ENCODE assay signal across 1 cellular context in genomic region chr18:11149441-11150270, GRCh38.
A peak's percentile ranks its signal among the peaks of the same experiment; 100 is the strongest.
TF ChIP-seq lines count a peak whose summit lies in the region.

Gene PIEZO2 (minus strand): TSS chr18:11149569. CDS start chr18:11148588, 981 bp downstream.

TF ChIP-seq in HepG2, 621 proteins besides CTCF, POLR2A, EP300 and RAD21 (continued from another document and continues in another):
- TF ChIP-seq TFDP2 (CRISPR knock-in tag; IDR thresholded peaks at IDR 0.05), result peak; percentile 88
- TF ChIP-seq POLR2AphosphoS5 (IDR thresholded peaks at IDR 0.05; ENCODE audit: low read depth, low read length), result no peak
- no peak for TF ChIP-seq HHEX (CRISPR knock-in tag; IDR thresholded peaks at IDR 0.05)
- TF ChIP-seq ZEB1 (IDR thresholded peaks at IDR 0.05; ENCODE audit: insufficient replicate concordance, low read depth), result no peak
- no peak for TF ChIP-seq HIC2 (CRISPR knock-in tag; IDR thresholded peaks at IDR 0.05; ENCODE audit: low read depth)
- TF ChIP-seq ATAD3A (CRISPR knock-in tag; IDR thresholded peaks at IDR 0.05), result no peak
- 0 out of 2 replicates have a peak, but pooled peaks have one; percentile 36 for TF ChIP-seq THAP11 (CRISPR knock-in tag; IDR thresholded peaks at IDR 0.05)
- no peak for TF ChIP-seq HNRNPUL1 (IDR thresholded peaks at IDR 0.05; ENCODE audit: low read depth, low read length)
- no peak for TF ChIP-seq ZNF460 (CRISPR knock-in tag; IDR thresholded peaks at IDR 0.05; ENCODE audit: borderline replicate concordance)
- TF ChIP-seq ZNF766 (CRISPR knock-in tag; IDR thresholded peaks at IDR 0.05; ENCODE audit: borderline replicate concordance), result peak; percentile 96; the same call in 1 of the 2 replicates
- no peak for TF ChIP-seq THAP9 (CRISPR knock-in tag; IDR thresholded peaks at IDR 0.05; ENCODE audit: borderline replicate concordance)
- no peak for TF ChIP-seq SMAD9 (CRISPR knock-in tag; IDR thresholded peaks at IDR 0.05)
- TF ChIP-seq HINFP (CRISPR knock-in tag; IDR thresholded peaks at IDR 0.05; ENCODE audit: low read depth), result no peak
- TF ChIP-seq KDM6A (CRISPR knock-in tag; IDR thresholded peaks at IDR 0.05; ENCODE audit: low read depth), result no peak
- TF ChIP-seq ZNF451 (CRISPR knock-in tag; IDR thresholded peaks at IDR 0.05), result no peak
- no peak for TF ChIP-seq NR1H2 (CRISPR knock-in tag; IDR thresholded peaks at IDR 0.05; ENCODE audit: borderline replicate concordance, low read depth)
- no peak for TF ChIP-seq SIN3B (IDR thresholded peaks at IDR 0.05; ENCODE audit: low read length)
- TF ChIP-seq KDM3A (CRISPR knock-in tag; IDR thresholded peaks at IDR 0.05; ENCODE audit: low read depth), result no peak
- TF ChIP-seq CBX2 (IDR thresholded peaks at IDR 0.05; ENCODE audit: low read depth, low read length), result no peak
- no peak for TF ChIP-seq CBX2 (CRISPR knock-in tag; IDR thresholded peaks at IDR 0.05; ENCODE audit: low read depth)
- no peak for TF ChIP-seq RXRB (CRISPR knock-in tag; IDR thresholded peaks at IDR 0.05; ENCODE audit: borderline replicate concordance)
- TF ChIP-seq ZBTB46 (CRISPR knock-in tag; IDR thresholded peaks at IDR 0.05; ENCODE audit: borderline replicate concordance), result no peak
- TF ChIP-seq ZNF879 (CRISPR knock-in tag; IDR thresholded peaks at IDR 0.05), result no peak
- TF ChIP-seq TRIM22 (IDR thresholded peaks at IDR 0.05), result no peak
- peak; percentile 46; the same call in 1 of the 2 replicates for TF ChIP-seq SOX5 (CRISPR knock-in tag; IDR thresholded peaks at IDR 0.05; ENCODE audit: borderline replicate concordance)
- no peak for TF ChIP-seq ZNF225 (CRISPR knock-in tag; IDR thresholded peaks at IDR 0.05)
- no peak for TF ChIP-seq ZNF251 (CRISPR knock-in tag; IDR thresholded peaks at IDR 0.05)
- no peak for TF ChIP-seq LRRFIP1 (CRISPR knock-in tag; conservative IDR thresholded peaks at IDR 0.05)
- TF ChIP-seq GFI1 (CRISPR knock-in tag; IDR thresholded peaks at IDR 0.05; ENCODE audit: borderline replicate concordance), result peak; percentile 60; the same call in 1 of the 2 replicates
- TF ChIP-seq HNF4G (IDR thresholded peaks at IDR 0.05; ENCODE audit: borderline replicate concordance, low read depth, low read length), result no peak
- no peak for TF ChIP-seq HNF4G (CRISPR knock-in tag; IDR thresholded peaks at IDR 0.05; ENCODE audit: borderline replicate concordance, low read depth)
- TF ChIP-seq TAF15 (IDR thresholded peaks at IDR 0.05; ENCODE audit: low read depth, low read length, poor library complexity, severe bottlenecking), result no peak
- TF ChIP-seq CEBPZ (IDR thresholded peaks at IDR 0.05; ENCODE audit: low read length), result no peak
- TF ChIP-seq ELF3 (CRISPR knock-in tag; IDR thresholded peaks at IDR 0.05), result peak; percentile 40; the same call in 1 of the 2 replicates
- TF ChIP-seq ZBTB10 (CRISPR knock-in tag; IDR thresholded peaks at IDR 0.05; ENCODE audit: borderline replicate concordance), result peak; percentile 79; the same call in 1 of the 2 replicates
- TF ChIP-seq CENPT (CRISPR knock-in tag; IDR thresholded peaks at IDR 0.05; ENCODE audit: low read depth), result no peak
- TF ChIP-seq ETV6 (CRISPR knock-in tag; conservative IDR thresholded peaks at IDR 0.05), result peak; percentile 76
- no peak for TF ChIP-seq TBL1XR1 (IDR thresholded peaks at IDR 0.05; ENCODE audit: borderline replicate concordance, low read length, partially characterized antibody)
- no peak for TF ChIP-seq GPN1 (CRISPR knock-in tag; IDR thresholded peaks at IDR 0.05; ENCODE audit: borderline replicate concordance)
- peak; percentile 80; the same call in 1 of the 2 replicates for TF ChIP-seq ZNF546 (CRISPR knock-in tag; conservative IDR thresholded peaks at IDR 0.05)
- peak; percentile 69 for TF ChIP-seq E2F5 (CRISPR knock-in tag; conservative IDR thresholded peaks at IDR 0.05)
